8 cellular contexts compared by ENCODE assay signal in genomic region chr19:45506991-45507863, GRCh38. TPM values are rescaled to one million over a fixed set of nuclear protein-coding genes. Genes with fewer than 3 reads are reported as not detected.
A peak's percentile ranks its signal among the peaks of the same experiment; 100 is the strongest.
DNase-seq lines count a peak whose midpoint lies in the region; ATAC-seq, FAIRE-seq and TF ChIP-seq lines count a peak whose summit lies in the region.

VASP (plus strand) TSS chr19:45507479; CDS start chr19:45507772, 293 bp downstream.

- FAIRE-seq in astrocyte (lab: Jason Lieb, UNC) = no peak

- peaks cover 32% of the 10 kb centered on the region for H4K20me1 ChIP-seq in astrocyte (ENCODE audit: insufficient read depth, low read length)

- TF ChIP-seq CTCF in astrocyte (IDR thresholded peaks at IDR 0.05; ENCODE audit: insufficient read depth, low read depth, low read length) = no peak

- H3K4me3 ChIP-seq in astrocyte (ENCODE audit: insufficient read depth, low read depth, low read length) = peak within 1 kb of the TSS; percentile 99

- DNase-seq in NCI-H1694 (lab: John Stamatoyannopoulos, UW) (peak; percentile 65), T-helper 9 cell (peak; percentile 91), astrocyte (ENCODE audit: low read depth) (peak; percentile 72), hypothalamus (lab: John Stamatoyannopoulos, UW) (peak in 48 of 51 donors; percentile 29 to 87 (median 68)), sciatic nerve (ENCODE audit: low spot score) (peak; percentile 90), globus pallidus (ENCODE audit: low spot score) (no peak)

- H2AFZ ChIP-seq in astrocyte (ENCODE audit: low read depth, low read length) = peak within 1 kb of the TSS; percentile 91

- no peaks in the 10 kb centered on the region for H3K27me3 Mint-ChIP-seq in astrocyte (ENCODE audit: low read depth, unreplicated experiment)

- intact Hi-C loops in sciatic nerve (cut with DNase I) = no loop called here

- peak within 1 kb of the TSS; percentile 98 for H3K4me3 Mint-ChIP-seq in astrocyte (ENCODE audit: unreplicated experiment)

- H3K27ac ChIP-seq in astrocyte (ENCODE audit: low read depth, low read length) = peak within 1 kb of the TSS; percentile 87

- peaks cover 23% of the 10 kb centered on the region for H3K4me1 ChIP-seq in astrocyte (ENCODE audit: insufficient read depth, low read length)

- H3K4me2 ChIP-seq in astrocyte (ENCODE audit: low read length) = peak within 1 kb of the TSS; percentile 100

- peaks cover 6% of the 10 kb centered on the region for H3K4me1 Mint-ChIP-seq in astrocyte (ENCODE audit: low read depth, unreplicated experiment)

- H3K79me2 ChIP-seq in astrocyte (ENCODE audit: insufficient read depth, low read length) = peaks cover 53% of the 10 kb centered on the region

- H3K9ac ChIP-seq in astrocyte (ENCODE audit: low read length) = peak within 1 kb of the TSS; percentile 92

- peak within 1 kb of the TSS; percentile 91 for H3K27ac Mint-ChIP-seq in astrocyte (ENCODE audit: unreplicated experiment)

- peaks cover 6% of the 10 kb centered on the region for H3K36me3 Mint-ChIP-seq in astrocyte (ENCODE audit: low read depth, unreplicated experiment)

- peaks cover 8% of the 10 kb centered on the region for H3K36me3 ChIP-seq in astrocyte (ENCODE audit: insufficient read depth, low read length)

- peak; percentile 52 for ATAC-seq in HG02798 (IDR thresholded peaks at IDR 0.05; ENCODE audit: poor library complexity, unreplicated experiment)
- ATAC-seq in sciatic nerve = peak; percentile 85

- H3K9me3 ChIP-seq in astrocyte (ENCODE audit: insufficient read depth, low read depth, low read length) = no peaks in the 10 kb centered on the region

- peak; percentile 99 for TF ChIP-seq POLR2A in GM15510 (IDR thresholded peaks at IDR 0.05; ENCODE audit: borderline replicate concordance, extremely low read depth, insufficient read length)

- H3K9me3 Mint-ChIP-seq in astrocyte (ENCODE audit: unreplicated experiment) = no peaks in the 10 kb centered on the region

- no peaks in the 10 kb centered on the region for H3K27me3 ChIP-seq in astrocyte (ENCODE audit: insufficient read depth, low read length)

RNA-seq across cellular contexts. Expression of gene VASP, which starts in this region (rescaled TPM):
- total RNA-seq in astrocyte (205 and 222 TPM in 2 replicates), sciatic nerve (72.1 TPM)
